In the genomic region with DNA sequence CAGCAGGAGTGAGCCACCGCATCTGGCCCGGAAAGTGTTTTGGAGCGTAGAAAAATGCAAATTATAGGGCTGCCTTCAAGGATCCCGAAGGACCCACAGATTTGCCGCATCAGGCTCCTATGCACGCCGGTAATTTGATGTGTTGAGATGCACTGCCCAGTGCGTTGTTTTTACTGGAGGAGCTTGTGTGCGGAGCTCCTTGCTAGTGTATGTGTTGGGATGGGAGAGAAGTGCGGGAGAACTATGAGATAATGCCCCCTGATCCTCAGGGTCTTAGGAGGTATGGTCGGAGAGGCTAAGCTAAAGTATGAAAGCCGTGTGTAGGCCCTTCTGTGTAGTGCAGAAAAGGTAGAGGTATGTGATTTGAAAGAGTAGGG, we compare ENCODE assay signal across 8 cellular contexts. TPM values are rescaled to one million over a fixed set of nuclear protein-coding genes. Genes with fewer than 3 reads are reported as not detected.
DNase-seq lines count a peak whose midpoint lies in the region; ATAC-seq and TF ChIP-seq lines count a peak whose summit lies in the region.

No MANE protein-coding gene starts in this region.

- H3K36me3 ChIP-seq in OCI-LY3 (replicated peaks; ENCODE audit: low read depth, low read length), result no peaks in the 10 kb centered on the region
- H3K36me3 ChIP-seq in breast epithelium, result no peaks in the 10 kb centered on the region
- peaks cover 0 to 3% of the 10 kb centered on the region in 2 experiments for H3K36me3 ChIP-seq in mesenchymal stem cell (ENCODE audit: control insufficient read depth in 1 of 2, insufficient read depth in 2 of 2, low read depth in 1 of 2, low read length in 2 of 2)
- H3K36me3 ChIP-seq in urinary bladder (ENCODE audit: insufficient read depth), result no peaks in the 10 kb centered on the region

- no peaks in the 10 kb centered on the region for H3K9me3 ChIP-seq in OCI-LY3 (ENCODE audit: insufficient read depth, low read length)
- H3K9me3 ChIP-seq in breast epithelium, result no peaks in the 10 kb centered on the region
- no peaks in the 10 kb centered on the region for H3K9me3 ChIP-seq in mesenchymal stem cell (ENCODE audit: control insufficient read depth, low read length)

- peak overlapping the region; percentile 88 for H3K4me3 ChIP-seq in OCI-LY3 (ENCODE audit: low read length)
- peak overlapping the region; percentile 83 to 95 (median 94) for H3K4me3 ChIP-seq in breast epithelium
- H3K4me3 ChIP-seq in mesenchymal stem cell (ENCODE audit: insufficient read depth in 1 of 2, low read depth in 1 of 2, low read length in 2 of 2), result peak overlapping the region; percentile 89 to 98
- peak overlapping the region; percentile 89 for H3K4me3 ChIP-seq in urinary bladder (ENCODE audit: low read depth, low read length)

- H2BK5ac ChIP-seq in mesenchymal stem cell (ENCODE audit: low read depth, low read length, poor library complexity, severe bottlenecking), result peak overlapping the region; percentile 39

- no peak overlapping the region for H2AK5ac ChIP-seq in mesenchymal stem cell (ENCODE audit: low read length, severe bottlenecking)

- peak overlapping the region; percentile 59 for H4K8ac ChIP-seq in mesenchymal stem cell (ENCODE audit: low read length)

- 2% methylated on average over 12 of the region's 12 CpGs for WGBS in mesenchymal stem cell
- 2% methylated on average over 12 of the region's 12 CpGs for WGBS in urinary bladder

- H2BK15ac ChIP-seq in mesenchymal stem cell (ENCODE audit: low read depth, poor library complexity, severe bottlenecking), result no peak overlapping the region

- no peak for TF ChIP-seq CTCF in OCI-LY3 (IDR thresholded peaks at IDR 0.05; ENCODE audit: low read depth, low read length)
- TF ChIP-seq CTCF in breast epithelium (IDR thresholded peaks at IDR 0.05), result no peak

- H4K20me1 ChIP-seq in OCI-LY3 (ENCODE audit: insufficient read depth, low read length), result peaks cover 5% of the 10 kb centered on the region; the same call in 1 of the 2 replicates

- H2AFZ ChIP-seq in OCI-LY3 (ENCODE audit: low read depth, low read length) (peak overlapping the region; percentile 72), mesenchymal stem cell (ENCODE audit: low read depth, low read length) (peak overlapping the region; percentile 46)

- peak overlapping the region; percentile 12 to 20 for H3K4ac ChIP-seq in mesenchymal stem cell (ENCODE audit: low read depth in 1 of 2, low read length in 2 of 2)

- peak overlapping the region in 1 of 2 experiments; percentile 6 for H2BK12ac ChIP-seq in mesenchymal stem cell (ENCODE audit: low read length in 2 of 2)

- H3K27ac ChIP-seq in OCI-LY3 (ENCODE audit: low read length), result peak overlapping the region; percentile 94
- H3K27ac ChIP-seq in breast epithelium, result peak overlapping the region; percentile 96 to 98
- H3K27ac ChIP-seq in mesenchymal stem cell (ENCODE audit: low read length, poor library complexity, severe bottlenecking), result peak overlapping the region; percentile 97
- no peak overlapping the region for H3K27ac ChIP-seq in urinary bladder (ENCODE audit: low read depth)

- peaks cover 13% of the 10 kb centered on the region for H3K4me1 ChIP-seq in OCI-LY3 (ENCODE audit: low read length)
- H3K4me1 ChIP-seq in breast epithelium, result no peaks in the 10 kb centered on the region
- no peaks in the 10 kb centered on the region for H3K4me1 ChIP-seq in mesenchymal stem cell (ENCODE audit: control insufficient read depth, insufficient read depth, low read depth, low read length)
- H3K4me1 ChIP-seq in urinary bladder (ENCODE audit: insufficient read depth), result peaks cover 2% of the 10 kb centered on the region

- no peak for TF ChIP-seq POLR2A in breast epithelium (IDR thresholded peaks at IDR 0.05)

- peak overlapping the region in 1 of 2 experiments; percentile 1 for H3K18ac ChIP-seq in mesenchymal stem cell (ENCODE audit: low read depth in 1 of 2, low read length in 2 of 2)

- peaks cover 63% of the 10 kb centered on the region for H3K79me2 ChIP-seq in OCI-LY3 (ENCODE audit: low read length)

- intact Hi-C loops in breast epithelium (cut with DNase I; ENCODE audit: low total_unique reads), result no loop called here

- H4K91ac ChIP-seq in mesenchymal stem cell (ENCODE audit: low read length), result no peak overlapping the region

- ATAC-seq in HG03045 (IDR thresholded peaks at IDR 0.05; ENCODE audit: unreplicated experiment), result no peak

- peak; percentile 3 for DNase-seq in activated gamma-delta T cell treated with anti-CD3 and anti-CD28 coated beads, Interleukin-2, amount 50 U/mL, for 16 hours (ENCODE audit: low read depth)
- DNase-seq in activated gamma-delta T cell treated with Interleukin-2 at 50 U/mL for 16 hours (no peak), breast epithelium (ENCODE audit: low spot score in 2 of 2) (no peak), mesenchymal stem cell (peak; percentile 54), T1000 (lab: John Stamatoyannopoulos, UW) (no peak)

- no peaks in the 10 kb centered on the region for H3K27me3 ChIP-seq in OCI-LY3 (ENCODE audit: low read depth, low read length)
- H3K27me3 ChIP-seq in breast epithelium, result no peaks in the 10 kb centered on the region
- H3K27me3 ChIP-seq in mesenchymal stem cell (ENCODE audit: control insufficient read depth in 1 of 2, insufficient read depth in 1 of 2, low read length in 2 of 2), result no peaks in the 10 kb centered on the region

- peaks cover 11% of the 10 kb centered on the region for H3K79me1 ChIP-seq in mesenchymal stem cell (replicated peaks; ENCODE audit: low read length, poor library complexity, severe bottlenecking)

- peak overlapping the region; percentile 99 for H3K9ac ChIP-seq in OCI-LY3 (ENCODE audit: low read length)
- H3K9ac ChIP-seq in mesenchymal stem cell (ENCODE audit: low read length), result peak overlapping the region; percentile 100

- no peak overlapping the region for H3K14ac ChIP-seq in mesenchymal stem cell (ENCODE audit: low read length in 2 of 2)

- no peak overlapping the region for H2BK120ac ChIP-seq in mesenchymal stem cell (ENCODE audit: low read depth, low read length)

- peak overlapping the region; percentile 98 for H3K4me2 ChIP-seq in OCI-LY3 (ENCODE audit: low read length)
- peak overlapping the region; percentile 88 for H3K4me2 ChIP-seq in mesenchymal stem cell (ENCODE audit: low read length, poor library complexity, severe bottlenecking)

- H3K23ac ChIP-seq in mesenchymal stem cell (ENCODE audit: low read length in 2 of 2), result no peak overlapping the region

RNA-seq across cellular contexts. Expression of gene CLASP1, which starts 1.3 kb away (rescaled TPM):
- total RNA-seq in breast epithelium (100 to 1,000 TPM in 1 of 3 donors, 10 to 100 TPM in 2; 80.3 to 106 (median 98.7) TPM), urinary bladder (109 TPM)
- polyA plus RNA-seq in mesenchymal stem cell (2013, experiment 1 of 2), result 15.0 TPM
- polyA plus RNA-seq in mesenchymal stem cell (2013, experiment 2 of 2), result 14.1 TPM
- 25.4 TPM for polyA plus RNA-seq in urinary bladder

Comparison
In these comparisons a context has a peak if more than half of its experiments do, and no peak if none do; other contexts are left out.
1. DNase-seq: peak in activated gamma-delta T cell treated with anti-CD3 and anti-CD28 coated beads, Interleukin-2, amount 50 U/mL, for 16 hours (single experiment) and mesenchymal stem cell (single experiment); none in activated gamma-delta T cell treated with Interleukin-2 at 50 U/mL for 16 hours (single experiment), breast epithelium (0 of 2) and T1000 (single experiment).
2. Peak in every context shown above with its lines, with median percentiles within 50 percentile points of each other: H3K4me3 ChIP-seq.